20 cellular contexts compared by ENCODE assay signal in the genomic region with DNA sequence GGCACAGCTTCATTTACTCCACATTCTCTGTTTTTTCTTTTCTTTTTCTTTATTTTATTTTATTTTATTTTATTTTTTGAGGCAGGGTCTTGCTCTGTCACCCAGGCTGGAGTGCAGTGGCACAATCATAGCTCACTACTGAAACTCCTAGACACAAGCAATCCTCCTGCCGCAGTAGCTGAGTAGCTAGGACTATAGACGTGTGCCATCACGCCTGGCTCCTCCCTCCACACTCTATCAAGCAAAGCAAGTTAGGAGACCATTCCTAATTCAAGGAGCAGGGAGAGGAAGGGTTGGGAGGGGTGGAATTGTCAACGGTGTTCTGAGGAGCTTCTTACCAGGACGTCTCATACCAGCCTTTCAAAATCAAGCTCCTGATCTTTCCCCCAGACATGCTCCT. TPM values are rescaled to one million over a fixed set of nuclear protein-coding genes. Genes with fewer than 3 reads are reported as not detected.
DNase-seq lines count a peak whose midpoint lies in the region; ATAC-seq and TF ChIP-seq lines count a peak whose summit lies in the region.
"Had no signal": no experiment of that assay in that cellular context is flagged by ENCODE, and none has a peak within 500 bp of the region (broad histone marks: within the 10 kb centered on the region; RNA-seq: fewer than 3 reads in every experiment).

No MANE protein-coding gene starts in this region.

- H3K27ac ChIP-seq in DND-41 (ENCODE audit: low read length) = peak overlapping the region; percentile 53; the same call in 1 of the 2 replicates
- H3K27ac ChIP-seq in osteoblast (ENCODE audit: low read depth, low read length) = no peak overlapping the region
- H3K27ac ChIP-seq in hepatocyte = no peak overlapping the region
- H3K27ac ChIP-seq: 22Rv1, A549 had no signal

- H3K4me2 ChIP-seq in DND-41 (ENCODE audit: insufficient read depth, low read length) (0 out of 2 replicates have a peak overlapping the region, but pooled peaks have one; percentile 6), osteoblast (ENCODE audit: insufficient read depth, low read length) (no peak overlapping the region), hepatocyte (no peak overlapping the region)
- H3K4me2 ChIP-seq: A549 had no signal

- no peak overlapping the region for H2AFZ ChIP-seq in DND-41 (ENCODE audit: low read depth, low read length)
- H2AFZ ChIP-seq in osteoblast (ENCODE audit: low read length) = no peak overlapping the region
- H2AFZ ChIP-seq in hepatocyte = no peak overlapping the region

- H4K20me1 ChIP-seq in DND-41 (ENCODE audit: insufficient read depth, low read length) (no peaks in the 10 kb centered on the region), osteoblast (ENCODE audit: insufficient read depth, low read length) (no peaks in the 10 kb centered on the region), hepatocyte (ENCODE audit: insufficient read depth, poor library complexity, severe bottlenecking) (no peaks in the 10 kb centered on the region)

- WGBS in hepatocyte (ENCODE audit: low lambda C conversion rate, missing lambda C conversion rate) = 80% methylated on average over 5 of the region's 5 CpGs

- H3K4me1 ChIP-seq in DND-41 (ENCODE audit: insufficient read depth, low read length) = peaks cover 17% of the 10 kb centered on the region
- no peaks in the 10 kb centered on the region for H3K4me1 ChIP-seq in osteoblast (ENCODE audit: insufficient read depth, low read length)
- no peaks in the 10 kb centered on the region for H3K4me1 ChIP-seq in hepatocyte (ENCODE audit: insufficient read depth)
- H3K4me1 ChIP-seq: A549 had no signal

- H3K36me3 ChIP-seq in DND-41 (ENCODE audit: insufficient read depth, low read length) (no peaks in the 10 kb centered on the region), osteoblast (ENCODE audit: insufficient read depth, low read length) (no peaks in the 10 kb centered on the region), hepatocyte (replicated peaks; ENCODE audit: insufficient read depth, low read depth) (no peaks in the 10 kb centered on the region)

- H3K9me2 ChIP-seq in hepatocyte (replicated peaks; ENCODE audit: insufficient read depth) = no peaks in the 10 kb centered on the region

- no peaks in the 10 kb centered on the region for H3K79me2 ChIP-seq in DND-41 (ENCODE audit: insufficient read depth, low read length)
- no peaks in the 10 kb centered on the region for H3K79me2 ChIP-seq in osteoblast (ENCODE audit: insufficient read depth, low read length)
- no peaks in the 10 kb centered on the region for H3K79me2 ChIP-seq in hepatocyte

- TF ChIP-seq CTCF in DND-41 (IDR thresholded peaks at IDR 0.05; ENCODE audit: borderline replicate concordance, extremely low read depth, low read length, poor library complexity, severe bottlenecking) = no peak
- no peak for TF ChIP-seq CTCF in epithelial cell of esophagus (IDR thresholded peaks at IDR 0.05; ENCODE audit: insufficient read depth, low read depth, low read length, missing control alignments)
- no peak for TF ChIP-seq CTCF in osteoblast (IDR thresholded peaks at IDR 0.05; ENCODE audit: extremely low read depth, low read depth, low read length)
- no peak for TF ChIP-seq CTCF in hepatocyte (IDR thresholded peaks at IDR 0.05; ENCODE audit: poor library complexity)

- ATAC-seq in DND-41 (ENCODE audit: insufficient read depth, low read depth) (no peak), GM21619 (IDR thresholded peaks at IDR 0.05; ENCODE audit: unreplicated experiment) (no peak)
- ATAC-seq: A549, HCT116 had no signal

- H3K4me3 ChIP-seq in DND-41 (ENCODE audit: low read depth in 1 of 2, low read length in 2 of 2) (no peak overlapping the region), epithelial cell of esophagus (ENCODE audit: low read length) (no peak overlapping the region), osteoblast (ENCODE audit: insufficient read depth, low read length) (no peak overlapping the region), hepatocyte (no peak overlapping the region)
- H3K4me3 ChIP-seq: A549 had no signal

- H3K27me3 ChIP-seq in DND-41 (ENCODE audit: insufficient read depth, low read length, poor library complexity) (no peaks in the 10 kb centered on the region), osteoblast (ENCODE audit: insufficient read depth, low read length) (peaks cover 22% of the 10 kb centered on the region), hepatocyte (no peaks in the 10 kb centered on the region)

- peak; percentile 2 for DNase-seq in DMS79 treated with DMSO at 0.1 percent for 48 hours (lab: John Stamatoyannopoulos, UW)
- no peak for DNase-seq in DMS79 (lab: John Stamatoyannopoulos, UW)
- DNase-seq in DND-41 = no peak
- DNase-seq in epithelial cell of esophagus (ENCODE audit: low read depth) = peak; percentile 69
- DNase-seq in osteoblast (ENCODE audit: insufficient read length, low spot score, missing footprints) = peak; percentile 43
- no peak for DNase-seq in hepatocyte (ENCODE audit: low spot score)
- DNase-seq: C1 segment of cervical spinal cord; CD4-positive, CD25-positive, alpha-beta regulatory T cell; CD8-positive, alpha-beta memory T cell; COR-L47; DMS 273 treated with DMSO at 0.1 percent for 48 hours; DMS53; GF-D8; GOT3; H7; HFFc6 had no signal

- no peaks in the 10 kb centered on the region for H3K9me3 ChIP-seq in DND-41 (ENCODE audit: insufficient read depth, low read length, severe bottlenecking)
- no peaks in the 10 kb centered on the region for H3K9me3 ChIP-seq in osteoblast (ENCODE audit: low read depth, low read length)
- H3K9me3 ChIP-seq in hepatocyte (ENCODE audit: low read depth) = no peaks in the 10 kb centered on the region
- H3K9me3 ChIP-seq: A549 had no signal

- H3K9ac ChIP-seq in DND-41 (ENCODE audit: low read depth, low read length) = no peak overlapping the region

RNA-seq across cellular contexts. Expression of a gene that starts 52.4 kb away (rescaled TPM):
- total RNA-seq in osteoblast (202 and 227 TPM in 2 replicates), hepatocyte (694 and 743 TPM in 2 replicates)
- polyA plus RNA-seq in hepatocyte = 450 and 568 TPM in 2 replicates

Comparison
In these comparisons a context has a peak if more than half of its experiments do, and no peak if none do; other contexts are left out.
1. DNase-seq: peak in DMS79 treated with DMSO at 0.1 percent for 48 hours (single experiment), epithelial cell of esophagus (single experiment) and osteoblast (single experiment); none in DMS79 (single experiment), DND-41 (single experiment) and hepatocyte (single experiment).